10 cellular contexts compared by ENCODE assay signal in genomic region chr11:31817621-31818493, GRCh38. TPM values are rescaled to one million over a fixed set of nuclear protein-coding genes. Genes with fewer than 3 reads are reported as not detected.
DNase-seq lines count a peak whose midpoint lies in the region; TF ChIP-seq lines count a peak whose summit lies in the region.
"Had no signal": no experiment of that assay in that cellular context is flagged by ENCODE, and none has a peak within 500 bp of the region (broad histone marks: within the 10 kb centered on the region; RNA-seq: fewer than 3 reads in every experiment).

No MANE protein-coding gene starts in this region.

- H3K4me2 ChIP-seq in smooth muscle cell: peak overlapping the region; percentile 73

- 4% methylated on average over 61 of the region's 62 CpGs for WGBS in smooth muscle cell (ENCODE audit: low lambda C conversion rate)

- no peaks in the 10 kb centered on the region for H3K36me3 ChIP-seq in ascending aorta
- no peaks in the 10 kb centered on the region for H3K36me3 ChIP-seq in iPS-20b (ENCODE audit: insufficient read depth, low read depth, low read length)
- no peaks in the 10 kb centered on the region for H3K36me3 ChIP-seq in smooth muscle cell (ENCODE audit: low read depth)
- H3K36me3 ChIP-seq: sigmoid colon had no signal

- peaks cover 73% of the 10 kb centered on the region for H3K27me3 Mint-ChIP-seq in activated CD4-positive, alpha-beta T cell treated with anti-CD3 and anti-CD28 coated beads, Interleukin-2, amount 10 ng/mL, durations not matched to agents 24 days and 14 days
- H3K27me3 Mint-ChIP-seq in activated T-helper 1 cell treated with anti-CD3 and anti-CD28 coated beads, Interleukin-12 subunit alpha, Interleukin-12 subunit beta, Interleukin-2, Interleukin-4 antibody, amounts not matched to agents 30 ng/mL and 10 ng/mL and 1 ng/mL, durations not matched to agents 14 hours and 24 hours and 36 hours (ENCODE audit: insufficient read depth): peaks cover 77% of the 10 kb centered on the region
- peaks cover 78% of the 10 kb centered on the region for H3K27me3 Mint-ChIP-seq in activated CD4-positive, alpha-beta memory T cell treated with anti-CD3 and anti-CD28 coated beads, Interleukin-2, amount 10 ng/mL, durations not matched to agents 7 days and 5 days

- TF ChIP-seq CTCF in ascending aorta (IDR thresholded peaks at IDR 0.05) (no peak), smooth muscle cell (IDR thresholded peaks at IDR 0.05; ENCODE audit: borderline replicate concordance, insufficient read depth, poor library complexity, severe bottlenecking) (no peak)

- H3K9me3 ChIP-seq in ascending aorta (no peaks in the 10 kb centered on the region), iPS-20b (ENCODE audit: insufficient read depth, low read depth, low read length) (no peaks in the 10 kb centered on the region; the same call in 1 of the 2 replicates), smooth muscle cell (replicated peaks; ENCODE audit: low read depth) (no peaks in the 10 kb centered on the region)
- H3K9me3 ChIP-seq: sigmoid colon had no signal

- H3K4me3 ChIP-seq in ascending aorta: peak overlapping the region; percentile 34 to 48
- peak overlapping the region; percentile 64 for H3K4me3 ChIP-seq in iPS-20b (ENCODE audit: low read length)
- H3K4me3 ChIP-seq in smooth muscle cell: peak overlapping the region; percentile 16

- peaks cover 7% of the 10 kb centered on the region for H3K9me3 Mint-ChIP-seq in activated CD4-positive, alpha-beta T cell treated with anti-CD3 and anti-CD28 coated beads, Interleukin-2, amount 10 ng/mL, durations not matched to agents 24 days and 14 days
- no peaks in the 10 kb centered on the region for H3K9me3 Mint-ChIP-seq in activated T-helper 1 cell treated with anti-CD3 and anti-CD28 coated beads, Interleukin-12 subunit alpha, Interleukin-12 subunit beta, Interleukin-2, Interleukin-4 antibody, amounts not matched to agents 30 ng/mL and 10 ng/mL and 1 ng/mL, durations not matched to agents 14 hours and 24 hours and 36 hours
- H3K9me3 Mint-ChIP-seq in activated CD4-positive, alpha-beta memory T cell treated with anti-CD3 and anti-CD28 coated beads, Interleukin-2, amount 10 ng/mL, durations not matched to agents 7 days and 5 days: no peaks in the 10 kb centered on the region

- DNase-seq in activated CD4-positive, alpha-beta T cell treated with anti-CD3 and anti-CD28 coated beads, Interleukin-2, amount 10 ng/mL, durations not matched to agents 24 days and 14 days: peak; percentile 60
- DNase-seq in activated CD4-positive, alpha-beta T cell treated with anti-CD3 and anti-CD28 coated beads, Interleukin-2, amount 50 U/mL, for 4 hours: no peak
- DNase-seq in ascending aorta (ENCODE audit: low spot score in 2 of 2) (no peak), smooth muscle cell (lab: John Stamatoyannopoulos, UW; ENCODE audit: unreplicated experiment) (no peak), occipital lobe (lab: John Stamatoyannopoulos, UW) (no peak)
- no peak for DNase-seq in activated T-helper 1 cell treated with anti-CD3 and anti-CD28 coated beads, Interleukin-12 subunit alpha, Interleukin-12 subunit beta, Interleukin-2, Interleukin-4 antibody, amounts not matched to agents 30 ng/mL and 10 ng/mL and 1 ng/mL, durations not matched to agents 14 hours and 24 hours and 36 hours (ENCODE audit: low spot score)
- DNase-seq in activated CD4-positive, alpha-beta memory T cell treated with anti-CD3 and anti-CD28 coated beads, Interleukin-2, amount 10 ng/mL, durations not matched to agents 7 days and 5 days: no peak

- peaks cover 7% of the 10 kb centered on the region for H3K36me3 Mint-ChIP-seq in activated CD4-positive, alpha-beta T cell treated with anti-CD3 and anti-CD28 coated beads, Interleukin-2, amount 10 ng/mL, durations not matched to agents 24 days and 14 days (ENCODE audit: low read depth)
- no peaks in the 10 kb centered on the region for H3K36me3 Mint-ChIP-seq in activated T-helper 1 cell treated with anti-CD3 and anti-CD28 coated beads, Interleukin-12 subunit alpha, Interleukin-12 subunit beta, Interleukin-2, Interleukin-4 antibody, amounts not matched to agents 30 ng/mL and 10 ng/mL and 1 ng/mL, durations not matched to agents 14 hours and 24 hours and 36 hours (ENCODE audit: low read depth)
- peaks cover 6% of the 10 kb centered on the region for H3K36me3 Mint-ChIP-seq in activated CD4-positive, alpha-beta memory T cell treated with anti-CD3 and anti-CD28 coated beads, Interleukin-2, amount 10 ng/mL, durations not matched to agents 7 days and 5 days (ENCODE audit: low read depth)

- H3K27ac ChIP-seq in ascending aorta (no peak overlapping the region), iPS-20b (ENCODE audit: low read length) (no peak overlapping the region), smooth muscle cell (ENCODE audit: low read depth) (no peak overlapping the region)
- H3K27ac ChIP-seq: sigmoid colon had no signal

- H3K79me2 ChIP-seq in smooth muscle cell (ENCODE audit: low read depth): no peaks in the 10 kb centered on the region

- H3K27ac Mint-ChIP-seq in activated CD4-positive, alpha-beta T cell treated with anti-CD3 and anti-CD28 coated beads, Interleukin-2, amount 10 ng/mL, durations not matched to agents 24 days and 14 days: no peak overlapping the region
- H3K27ac Mint-ChIP-seq in activated T-helper 1 cell treated with anti-CD3 and anti-CD28 coated beads, Interleukin-12 subunit alpha, Interleukin-12 subunit beta, Interleukin-2, Interleukin-4 antibody, amounts not matched to agents 30 ng/mL and 10 ng/mL and 1 ng/mL, durations not matched to agents 14 hours and 24 hours and 36 hours: no peak overlapping the region
- no peak overlapping the region for H3K27ac Mint-ChIP-seq in activated CD4-positive, alpha-beta memory T cell treated with anti-CD3 and anti-CD28 coated beads, Interleukin-2, amount 10 ng/mL, durations not matched to agents 7 days and 5 days

- H3K9ac ChIP-seq in iPS-20b (ENCODE audit: low read depth, low read length): no peak overlapping the region
- H3K9ac ChIP-seq in smooth muscle cell (ENCODE audit: low read depth): no peak overlapping the region

- H3K4me1 Mint-ChIP-seq in activated CD4-positive, alpha-beta T cell treated with anti-CD3 and anti-CD28 coated beads, Interleukin-2, amount 10 ng/mL, durations not matched to agents 24 days and 14 days: peaks cover 10% of the 10 kb centered on the region
- peaks cover 9% of the 10 kb centered on the region for H3K4me1 Mint-ChIP-seq in activated T-helper 1 cell treated with anti-CD3 and anti-CD28 coated beads, Interleukin-12 subunit alpha, Interleukin-12 subunit beta, Interleukin-2, Interleukin-4 antibody, amounts not matched to agents 30 ng/mL and 10 ng/mL and 1 ng/mL, durations not matched to agents 14 hours and 24 hours and 36 hours (ENCODE audit: low read depth)
- peaks cover 21% of the 10 kb centered on the region for H3K4me1 Mint-ChIP-seq in activated CD4-positive, alpha-beta memory T cell treated with anti-CD3 and anti-CD28 coated beads, Interleukin-2, amount 10 ng/mL, durations not matched to agents 7 days and 5 days

- H3K27me3 ChIP-seq in ascending aorta (peaks cover 57% of the 10 kb centered on the region), iPS-20b (ENCODE audit: insufficient read depth, low read length) (peaks cover 100% of the 10 kb centered on the region), smooth muscle cell (ENCODE audit: low read depth) (peaks cover 100% of the 10 kb centered on the region)

- H3K4me3 Mint-ChIP-seq in activated CD4-positive, alpha-beta T cell treated with anti-CD3 and anti-CD28 coated beads, Interleukin-2, amount 10 ng/mL, durations not matched to agents 24 days and 14 days: no peak overlapping the region
- no peak overlapping the region for H3K4me3 Mint-ChIP-seq in activated T-helper 1 cell treated with anti-CD3 and anti-CD28 coated beads, Interleukin-12 subunit alpha, Interleukin-12 subunit beta, Interleukin-2, Interleukin-4 antibody, amounts not matched to agents 30 ng/mL and 10 ng/mL and 1 ng/mL, durations not matched to agents 14 hours and 24 hours and 36 hours
- H3K4me3 Mint-ChIP-seq in activated CD4-positive, alpha-beta memory T cell treated with anti-CD3 and anti-CD28 coated beads, Interleukin-2, amount 10 ng/mL, durations not matched to agents 7 days and 5 days: no peak overlapping the region

- no peak overlapping the region for H2AFZ ChIP-seq in smooth muscle cell (ENCODE audit: low read depth)

- POLR2A ChIA-PET in activated CD4-positive, alpha-beta memory T cell treated with anti-CD3 and anti-CD28 coated beads, Interleukin-2, amount 10 ng/mL, durations not matched to agents 7 days and 5 days (lab: Charles Lee): interaction anchor here (1.3 kb wide), 1 partner anchor 8 kb away, joined by 5 read pairs; no protein-coding TSS in a partner anchor

- intact Hi-C loops in activated CD4-positive, alpha-beta T cell treated with anti-CD3 and anti-CD28 coated beads, Interleukin-2, amount 10 ng/mL, durations not matched to agents 24 days and 14 days (cut with micrococcal nuclease): no loop called here
- intact Hi-C loops in ascending aorta (cut with DNase I): loop anchor here (10.0 kb wide), 1 partner anchor 267 kb away; no protein-coding TSS in a partner anchor
- intact Hi-C loops in activated T-helper 1 cell treated with anti-CD3 and anti-CD28 coated beads, Interleukin-12 subunit alpha, Interleukin-12 subunit beta, Interleukin-2, Interleukin-4 antibody, amounts not matched to agents 30 ng/mL and 10 ng/mL and 1 ng/mL, durations not matched to agents 14 hours and 24 hours and 36 hours (cut with micrococcal nuclease): loop anchor here (5.0 kb wide), 1 partner anchor 421 kb away; no protein-coding TSS in a partner anchor

- no peaks in the 10 kb centered on the region for H4K20me1 ChIP-seq in smooth muscle cell (ENCODE audit: low read depth)

- H3K4me1 ChIP-seq in ascending aorta (peaks cover 16 to 42% of the 10 kb centered on the region in 2 donors), iPS-20b (ENCODE audit: insufficient read depth, low read length) (peaks cover 17% of the 10 kb centered on the region; the same call in 1 of the 2 replicates), smooth muscle cell (ENCODE audit: low read depth) (peaks cover 82% of the 10 kb centered on the region)

- CTCF ChIA-PET in activated CD4-positive, alpha-beta memory T cell treated with anti-CD3 and anti-CD28 coated beads, Interleukin-2, amount 10 ng/mL, durations not matched to agents 7 days and 5 days (lab: Charles Lee): no interaction called here

- no peaks in the 10 kb centered on the region for H3F3A ChIP-seq in smooth muscle cell (ENCODE audit: low read depth)

RNA-seq across cellular contexts. Expression of gene PAX6, which starts 6.7 kb away (rescaled TPM):
- not detected in 2 replicates for total RNA-seq in activated CD4-positive, alpha-beta T cell treated with anti-CD3 and anti-CD28 coated beads, Interleukin-2, amount 10 ng/mL, durations not matched to agents 24 days and 14 days
- total RNA-seq in ascending aorta: not detected
- not detected in 2 replicates for total RNA-seq in smooth muscle cell
- 0.31 TPM in 1 of 2 replicates, not detected in the other for polyA plus RNA-seq in smooth muscle cell
- total RNA-seq in occipital lobe: 16.4 TPM
- total RNA-seq in activated T-helper 1 cell treated with anti-CD3 and anti-CD28 coated beads, Interleukin-12 subunit alpha, Interleukin-12 subunit beta, Interleukin-2, Interleukin-4 antibody, amounts not matched to agents 30 ng/mL and 10 ng/mL and 1 ng/mL, durations not matched to agents 14 hours and 24 hours and 36 hours: not detected in 2 replicates
- total RNA-seq in activated CD4-positive, alpha-beta memory T cell treated with anti-CD3 and anti-CD28 coated beads, Interleukin-2, amount 10 ng/mL, durations not matched to agents 7 days and 5 days: not detected
- total RNA-seq: sigmoid colon; T-helper 2 cell treated with Interferon-gamma antibody and Interleukin-4, amounts not matched to agents 100 ng/mL and 5 ng/mL, for 36 hours had no signal

Comparison
In these comparisons a context has a peak if more than half of its experiments do, and no peak if none do; other contexts are left out.
1. RNA of gene PAX6, which starts 6.7 kb away (total RNA-seq): 16.4 TPM in occipital lobe (single experiment); not detected in activated CD4-positive, alpha-beta memory T cell treated with anti-CD3 and anti-CD28 coated beads, Interleukin-2, amount 10 ng/mL, durations not matched to agents 7 days and 5 days, not detected in activated CD4-positive, alpha-beta T cell treated with anti-CD3 and anti-CD28 coated beads, Interleukin-2, amount 10 ng/mL, durations not matched to agents 24 days and 14 days, not detected in ascending aorta (single experiment), not detected in smooth muscle cell and not detected in activated T-helper 1 cell treated with anti-CD3 and anti-CD28 coated beads, Interleukin-12 subunit alpha, Interleukin-12 subunit beta, Interleukin-2, Interleukin-4 antibody, amounts not matched to agents 30 ng/mL and 10 ng/mL and 1 ng/mL, durations not matched to agents 14 hours and 24 hours and 36 hours; every median in the first group is over 10 times any median in the second.
2. Peak in every context shown above with its lines, with median percentiles within 50 percentile points of each other: H3K4me3 ChIP-seq.